ENCODE assay signal across 1 cellular context in genomic region chr6:33313709-33314514, GRCh38.
A peak's percentile ranks its signal among the peaks of the same experiment; 100 is the strongest.
TF ChIP-seq lines count a peak whose summit lies in the region.

Gene TAPBP, minus strand, starts transcription at chr6:33314078. Its CDS starts 37 bp downstream, at chr6:33314041.

TF ChIP-seq in H1, 55 proteins besides CTCF, POLR2A, EP300 and RAD21 (continued from another document):
- TF ChIP-seq SP2 (IDR thresholded peaks at IDR 0.05; ENCODE audit: low read length), result no peak
- TF ChIP-seq JUND (IDR thresholded peaks at IDR 0.05; ENCODE audit: low read length), result no peak
- peak; percentile 46; the same call in 1 of the 2 replicates for TF ChIP-seq RBBP5 (IDR thresholded peaks at IDR 0.05; ENCODE audit: borderline replicate concordance, low read depth, low read length)
- TF ChIP-seq FOSL1 (IDR thresholded peaks at IDR 0.05; ENCODE audit: insufficient read depth, low read depth, low read length), result no peak
- TF ChIP-seq KDM4A (IDR thresholded peaks at IDR 0.05; ENCODE audit: low read depth, low read length, severe bottlenecking), result peak; percentile 70
- no peak for TF ChIP-seq NANOG (IDR thresholded peaks at IDR 0.05; ENCODE audit: insufficient read depth, low read depth, low read length, poor library complexity, severe bottlenecking)
- no peak for TF ChIP-seq JUN (IDR thresholded peaks at IDR 0.05; ENCODE audit: low read depth, low read length)
- TF ChIP-seq SUZ12 (IDR thresholded peaks at IDR 0.05; ENCODE audit: low read length), result 0 out of 2 replicates have a peak, but pooled peaks have one; percentile 27
- no peak for TF ChIP-seq YY1 (IDR thresholded peaks at IDR 0.05; ENCODE audit: low read depth, low read length)
- no peak; the same call in 1 of the 2 replicates for TF ChIP-seq BACH1 (IDR thresholded peaks at IDR 0.05; ENCODE audit: low read length)
- TF ChIP-seq, protein P1, sequence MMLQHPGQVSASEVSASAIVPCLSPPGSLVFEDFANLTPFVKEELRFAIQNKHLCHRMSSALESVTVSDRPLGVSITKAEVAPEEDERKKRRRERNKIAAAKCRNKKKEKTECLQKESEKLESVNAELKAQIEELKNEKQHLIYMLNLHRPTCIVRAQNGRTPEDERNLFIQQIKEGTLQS (IDR thresholded peaks at IDR 0.05; ENCODE audit: insufficient read depth, low read depth, low read length), result no peak
- no peak for TF ChIP-seq CTBP2 (IDR thresholded peaks at IDR 0.05; ENCODE audit: borderline replicate concordance, insufficient read depth, insufficient read length, low read length)
- no peak for TF ChIP-seq SP1 (IDR thresholded peaks at IDR 0.05; ENCODE audit: low read depth, low read length)
- no peak for TF ChIP-seq SIRT6 (IDR thresholded peaks at IDR 0.05; ENCODE audit: low read length)
- TF ChIP-seq PHF8 (conservative IDR thresholded peaks at IDR 0.05; ENCODE audit: low read depth, low read length), result 0 out of 2 replicates have a peak, but pooled peaks have one; percentile 41
- TF ChIP-seq BCL11A (IDR thresholded peaks at IDR 0.05; ENCODE audit: low read depth in 2 of 2, low read length in 2 of 2), result no peak
